Comparison of ENCODE assay signal across 8 cellular contexts in genomic region chr11:65420506-65421203, GRCh38. TPM values are rescaled to one million over a fixed set of nuclear protein-coding genes. Genes with fewer than 3 reads are reported as not detected.
A peak's percentile ranks its signal among the peaks of the same experiment; 100 is the strongest.
DNase-seq lines count a peak whose midpoint lies in the region; ATAC-seq and TF ChIP-seq lines count a peak whose summit lies in the region.

No MANE protein-coding gene starts in this region.

- peak overlapping the region; percentile 98 to 100 (median 100) for H3K9ac ChIP-seq in BLaER1 treated with 17β-estradiol and CSF1 and Interleukin-3, amounts not matched to agents 10 nM and 100 nM
- peak overlapping the region; percentile 91 for H3K9ac ChIP-seq in neural cell (ENCODE audit: low read length)

- peak overlapping the region; percentile 94 to 100 (median 99) for H3K27ac ChIP-seq in BLaER1 treated with 17β-estradiol and CSF1 and Interleukin-3, amounts not matched to agents 10 nM and 100 nM
- H3K27ac ChIP-seq in OCI-LY7 (ENCODE audit: low read depth, low read length, poor library complexity, severe bottlenecking) = peak overlapping the region; percentile 97
- peak overlapping the region; percentile 92 for H3K27ac ChIP-seq in neural cell (ENCODE audit: low read length)

- H3K4me3 ChIP-seq in BLaER1 treated with 17β-estradiol and CSF1 and Interleukin-3, amounts not matched to agents 10 nM and 100 nM = peak overlapping the region; percentile 37 to 94 (median 88); a peak in 19 of 20 replicates
- peak overlapping the region; percentile 73 for H3K4me3 ChIP-seq in OCI-LY7 (ENCODE audit: low read depth, low read length, poor library complexity, severe bottlenecking)
- H3K4me3 ChIP-seq in neural cell (ENCODE audit: low read length) = peak overlapping the region; percentile 69

- peaks cover 29 to 35% (median 30%) of the 10 kb centered on the region in 11 experiments for H4K20me1 ChIP-seq in BLaER1 treated with 17β-estradiol and CSF1 and Interleukin-3, amounts not matched to agents 10 nM and 100 nM
- H4K20me1 ChIP-seq in OCI-LY7 (ENCODE audit: insufficient read depth, low read length) = peaks cover 14% of the 10 kb centered on the region
- H4K20me1 ChIP-seq in neural cell (ENCODE audit: insufficient read depth) = no peaks in the 10 kb centered on the region

- no peaks in the 10 kb centered on the region for H3K27me3 Mint-ChIP-seq in dendritic cell treated with granulocyte-macrophage colony-stimulating factor and Interleukin-4, amounts not matched to agents 40 ng/mL and 50 ng/mL, for 4 days

- H3K9me3 ChIP-seq in BLaER1 treated with 17β-estradiol and CSF1 and Interleukin-3, amounts not matched to agents 10 nM and 100 nM (replicated peaks in 1 of 11) = no peaks in the 10 kb centered on the region
- H3K9me3 ChIP-seq in OCI-LY7 (ENCODE audit: low read length) (no peaks in the 10 kb centered on the region), neural cell (ENCODE audit: low read length) (no peaks in the 10 kb centered on the region)

- H3K9me3 Mint-ChIP-seq in dendritic cell treated with granulocyte-macrophage colony-stimulating factor and Interleukin-4, amounts not matched to agents 40 ng/mL and 50 ng/mL, for 4 days = no peaks in the 10 kb centered on the region

- CTCF ChIA-PET in OCI-LY7 (lab: Charles Lee; ENCODE audit: unreplicated experiment) = interaction anchor here (0.7 to 1.1 kb wide), 4 partner anchors 24 to 67 kb away, joined by 3 read pairs; no protein-coding TSS in a partner anchor

- POLR2A ChIA-PET in OCI-LY7 (lab: Charles Lee) = interaction anchor here (0.7 to 11.5 kb wide), 17 partner anchors 8 to 91 kb away, joined by 3 to 237 read pairs (median 5); partner anchors contain the start of gene MALAT1

- TF ChIP-seq RAD21 in neural cell (conservative IDR thresholded peaks at IDR 0.05) = no peak

- ATAC-seq in GM21423 (IDR thresholded peaks at IDR 0.05; ENCODE audit: unreplicated experiment) (no peak), HG02588 (IDR thresholded peaks at IDR 0.05; ENCODE audit: unreplicated experiment) (no peak)

- no peak overlapping the region for H2AFZ ChIP-seq in OCI-LY7 (ENCODE audit: low read length)
- H2AFZ ChIP-seq in neural cell (ENCODE audit: low read depth, low read length) = no peak overlapping the region

- peak overlapping the region; percentile 84 to 99 (median 97) for H3K4me2 ChIP-seq in BLaER1 treated with 17β-estradiol and CSF1 and Interleukin-3, amounts not matched to agents 10 nM and 100 nM
- H3K4me2 ChIP-seq in OCI-LY7 (ENCODE audit: low read length) = peak overlapping the region; percentile 91
- no peak overlapping the region for H3K4me2 ChIP-seq in neural cell (ENCODE audit: low read length)

- H3K4me1 ChIP-seq in BLaER1 treated with 17β-estradiol and CSF1 and Interleukin-3, amounts not matched to agents 10 nM and 100 nM = peaks cover 30 to 61% (median 56%) of the 10 kb centered on the region in 10 experiments
- H3K4me1 ChIP-seq in OCI-LY7 (ENCODE audit: insufficient read depth, low read length, poor library complexity, severe bottlenecking) = peaks cover 59% of the 10 kb centered on the region

- intact Hi-C loops in OCI-LY7 (cut with micrococcal nuclease; ENCODE audit: unreplicated experiment) = no loop called here
- intact Hi-C loops in dendritic cell treated with granulocyte-macrophage colony-stimulating factor and Interleukin-4, amounts not matched to agents 40 ng/mL and 50 ng/mL, for 4 days (cut with micrococcal nuclease) = no loop called here

- H3K4me3 Mint-ChIP-seq in dendritic cell treated with granulocyte-macrophage colony-stimulating factor and Interleukin-4, amounts not matched to agents 40 ng/mL and 50 ng/mL, for 4 days = peak overlapping the region; percentile 96

- peaks cover 0 to 29% (median 18%) of the 10 kb centered on the region in 11 experiments; a peak in 14 of 22 replicates for H3K36me3 ChIP-seq in BLaER1 treated with 17β-estradiol and CSF1 and Interleukin-3, amounts not matched to agents 10 nM and 100 nM
- H3K36me3 ChIP-seq in OCI-LY7 (ENCODE audit: insufficient read depth, low read length) (peaks cover 28% of the 10 kb centered on the region), neural cell (ENCODE audit: insufficient read depth, low read length) (no peaks in the 10 kb centered on the region)

- DNase-seq in OCI-LY7 (ENCODE audit: low spot score) (no peak), DMS79 treated with DMSO at 0.1 percent for 48 hours (lab: John Stamatoyannopoulos, UW) (no peak), NCI-H2029 treated with DMSO at 0.1 percent for 48 hours (lab: John Stamatoyannopoulos, UW) (no peak)

- no peaks in the 10 kb centered on the region for H3K9me2 ChIP-seq in OCI-LY7 (ENCODE audit: insufficient read depth, low read length)
- H3K9me2 ChIP-seq in neural cell (ENCODE audit: insufficient read depth, low read length) = no peaks in the 10 kb centered on the region

- H3K27ac Mint-ChIP-seq in dendritic cell treated with granulocyte-macrophage colony-stimulating factor and Interleukin-4, amounts not matched to agents 40 ng/mL and 50 ng/mL, for 4 days = peak overlapping the region; percentile 100

- peaks cover 49% of the 10 kb centered on the region for H3K36me3 Mint-ChIP-seq in dendritic cell treated with granulocyte-macrophage colony-stimulating factor and Interleukin-4, amounts not matched to agents 40 ng/mL and 50 ng/mL, for 4 days (ENCODE audit: low read depth)

- no peak for TF ChIP-seq EP300 in neural cell (conservative IDR thresholded peaks at IDR 0.05; ENCODE audit: poor library complexity, severe bottlenecking)

- H3K4me1 Mint-ChIP-seq in dendritic cell treated with granulocyte-macrophage colony-stimulating factor and Interleukin-4, amounts not matched to agents 40 ng/mL and 50 ng/mL, for 4 days (ENCODE audit: low read depth) = peaks cover 60% of the 10 kb centered on the region

- no peaks in the 10 kb centered on the region for H3K27me3 ChIP-seq in BLaER1 treated with 17β-estradiol and CSF1 and Interleukin-3, amounts not matched to agents 10 nM and 100 nM
- no peaks in the 10 kb centered on the region for H3K27me3 ChIP-seq in neural cell (ENCODE audit: insufficient read depth, low read depth, low read length)

- no peak for TF ChIP-seq CTCF in OCI-LY7 (conservative IDR thresholded peaks at IDR 0.05; ENCODE audit: low read length)
- no peak for TF ChIP-seq CTCF in neural cell (IDR thresholded peaks at IDR 0.05; ENCODE audit: poor library complexity, severe bottlenecking)

- BruUV-seq in OCI-LY7 (replicated peaks; lab: Mats Ljungman, UMichigan) = TSS peak; percentile 74

- H3F3A ChIP-seq in neural cell (ENCODE audit: insufficient read depth, low read length, poor library complexity, severe bottlenecking) = no peaks in the 10 kb centered on the region

- H3K79me2 ChIP-seq in OCI-LY7 (ENCODE audit: insufficient read depth, low read depth, low read length) = peaks cover 73% of the 10 kb centered on the region
- peaks cover 98% of the 10 kb centered on the region for H3K79me2 ChIP-seq in neural cell (replicated peaks; ENCODE audit: insufficient read depth, low read length)

TF ChIP-seq in neural cell, 6 proteins besides CTCF, POLR2A, EP300 and RAD21:
- TF ChIP-seq EZH2 (IDR thresholded peaks at IDR 0.05; ENCODE audit: borderline replicate concordance, insufficient read depth, low read length, poor library complexity, severe bottlenecking) = no peak
- TF ChIP-seq POLR2AphosphoS5 (IDR thresholded peaks at IDR 0.05) = no peak
- no peak for TF ChIP-seq TAF1 (IDR thresholded peaks at IDR 0.05; ENCODE audit: low read depth)
- no peak for TF ChIP-seq REST (IDR thresholded peaks at IDR 0.05; ENCODE audit: borderline replicate concordance)
- no peak for TF ChIP-seq MXI1 (conservative IDR thresholded peaks at IDR 0.05; ENCODE audit: poor library complexity, severe bottlenecking)
- no peak for TF ChIP-seq SMC3 (conservative IDR thresholded peaks at IDR 0.05; ENCODE audit: poor library complexity)
TF ChIP-seq in neural cell: peak in this region for 0.

RNA-seq across cellular contexts. Expression of gene NEAT1, which starts 1.9 kb away (rescaled TPM):
- 30.1 and 52.2 TPM in 2 replicates for total RNA-seq in OCI-LY7 (2014; rRNA removed; shearing (Covaris generic))
- total RNA-seq in OCI-LY7 (2022) = 390 and 440 TPM in 2 replicates
- polyA plus RNA-seq in neural cell = 2.6 and 4.2 TPM in 2 replicates
- polyA minus RNA-seq in neural cell = 0.97 and 1.5 TPM in 2 replicates

RNA-seq across cellular contexts. Expression of gene FRMD8, which starts 34.2 kb away (rescaled TPM):
- 36.7 and 55.8 TPM in 2 replicates for total RNA-seq in OCI-LY7 (2014; rRNA removed; shearing (Covaris generic))
- 31.5 and 37.6 TPM in 2 replicates for total RNA-seq in OCI-LY7 (2022)
- 17.2 and 22.2 TPM in 2 replicates for polyA plus RNA-seq in neural cell
- polyA minus RNA-seq in neural cell = 8.3 and 9.0 TPM in 2 replicates

RNA-seq across cellular contexts. Expression of gene SLC25A45, which starts 38.2 kb away (rescaled TPM):
- 5.9 and 7.0 TPM in 2 replicates for total RNA-seq in OCI-LY7 (2014; rRNA removed; shearing (Covaris generic))
- 20.7 and 24.0 TPM in 2 replicates for total RNA-seq in OCI-LY7 (2022)
- polyA plus RNA-seq in neural cell = 0.66 TPM in 1 of 2 replicates, not detected in the other
- not detected in 2 replicates for polyA minus RNA-seq in neural cell
